1 cellular context compared by ENCODE assay signal in the genomic region with DNA sequence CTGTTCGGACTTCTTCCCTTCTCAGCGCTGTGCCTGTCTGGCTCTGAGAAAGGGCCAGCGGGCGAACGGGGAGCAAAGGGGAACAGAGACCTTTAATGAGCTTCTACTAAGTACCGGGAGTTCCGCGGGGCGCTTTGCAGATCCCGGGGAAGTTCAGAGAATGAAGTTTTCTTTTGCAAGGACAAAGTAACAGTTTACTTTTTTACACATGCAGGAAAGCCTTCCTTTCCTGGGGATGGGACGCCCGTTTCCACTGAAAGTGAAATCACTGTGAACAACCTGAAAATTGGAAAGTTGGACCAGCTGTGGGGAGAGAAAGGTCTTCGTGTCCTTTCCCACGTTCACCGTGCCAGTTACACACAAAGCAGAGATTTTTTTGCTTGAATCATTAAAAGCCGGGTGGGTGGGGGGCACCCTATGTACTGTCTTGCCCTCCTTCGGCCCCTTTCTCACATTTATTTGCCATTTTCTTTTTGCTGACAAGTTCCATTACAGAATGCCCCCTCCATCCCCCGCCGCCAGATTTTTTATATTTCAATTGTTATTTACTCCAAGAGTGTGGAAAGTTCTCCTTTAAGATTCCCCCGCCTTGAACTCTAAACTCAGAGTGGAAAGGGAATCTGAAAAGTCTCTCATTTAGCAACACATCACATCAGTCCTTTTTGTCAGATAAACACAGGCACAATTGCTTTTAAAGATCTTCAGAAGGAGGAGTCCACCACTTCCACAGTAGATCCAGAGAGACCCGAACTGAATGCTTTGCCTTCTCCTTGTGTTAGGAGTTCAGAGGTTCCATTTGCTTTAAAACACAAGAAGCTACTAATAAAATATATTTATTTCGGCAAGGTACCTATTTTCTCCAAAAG.
TF ChIP-seq lines count a peak whose summit lies in the region.

No MANE protein-coding gene starts in this region.

TF ChIP-seq in WTC11, 78 proteins besides CTCF, POLR2A, EP300 and RAD21 (continued from another document):
- TF ChIP-seq, protein P1, sequence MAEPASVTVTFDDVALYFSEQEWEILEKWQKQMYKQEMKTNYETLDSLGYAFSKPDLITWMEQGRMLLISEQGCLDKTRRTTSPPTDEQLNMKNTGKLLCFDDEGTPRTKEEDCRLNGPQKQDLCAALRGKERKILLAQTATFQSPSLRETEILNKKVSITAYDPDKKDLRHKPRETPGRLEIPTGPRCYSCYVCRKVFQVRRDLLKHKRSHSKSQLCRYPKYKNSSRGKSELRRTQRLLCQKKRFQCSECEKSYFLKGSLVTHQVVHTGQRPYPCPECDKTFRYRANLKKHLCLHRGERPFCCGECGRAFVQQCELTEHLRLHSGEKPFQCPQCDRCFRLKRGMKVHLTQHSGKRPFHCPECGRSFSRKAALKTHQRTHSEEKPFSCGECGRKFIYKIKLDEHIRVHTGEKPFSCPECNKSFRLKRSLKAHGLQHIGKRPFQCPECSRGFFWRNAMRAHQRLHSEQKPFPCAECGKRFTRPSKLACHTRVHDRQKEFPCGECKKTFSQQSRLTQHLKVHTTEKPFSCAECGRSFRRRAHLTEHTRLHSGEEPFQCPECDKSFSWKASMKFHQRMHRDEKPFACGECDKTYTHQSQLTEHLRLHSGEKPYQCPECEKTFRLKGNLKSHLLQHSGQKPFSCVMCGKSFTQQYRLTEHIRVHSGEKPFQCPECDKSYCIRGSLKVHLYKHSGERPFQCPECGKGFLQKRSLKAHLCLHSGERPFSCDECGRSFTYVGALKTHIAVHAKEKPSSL (CRISPR knock-in tag; conservative IDR thresholded peaks at IDR 0.05): no peak
- no peak for TF ChIP-seq CREM (CRISPR knock-in tag; IDR thresholded peaks at IDR 0.05)
- TF ChIP-seq, protein P2, sequence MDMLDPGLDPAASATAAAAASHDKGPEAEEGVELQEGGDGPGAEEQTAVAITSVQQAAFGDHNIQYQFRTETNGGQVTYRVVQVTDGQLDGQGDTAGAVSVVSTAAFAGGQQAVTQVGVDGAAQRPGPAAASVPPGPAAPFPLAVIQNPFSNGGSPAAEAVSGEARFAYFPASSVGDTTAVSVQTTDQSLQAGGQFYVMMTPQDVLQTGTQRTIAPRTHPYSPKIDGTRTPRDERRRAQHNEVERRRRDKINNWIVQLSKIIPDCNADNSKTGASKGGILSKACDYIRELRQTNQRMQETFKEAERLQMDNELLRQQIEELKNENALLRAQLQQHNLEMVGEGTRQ (CRISPR knock-in tag; IDR thresholded peaks at IDR 0.05): no peak
- TF ChIP-seq, protein P3, sequence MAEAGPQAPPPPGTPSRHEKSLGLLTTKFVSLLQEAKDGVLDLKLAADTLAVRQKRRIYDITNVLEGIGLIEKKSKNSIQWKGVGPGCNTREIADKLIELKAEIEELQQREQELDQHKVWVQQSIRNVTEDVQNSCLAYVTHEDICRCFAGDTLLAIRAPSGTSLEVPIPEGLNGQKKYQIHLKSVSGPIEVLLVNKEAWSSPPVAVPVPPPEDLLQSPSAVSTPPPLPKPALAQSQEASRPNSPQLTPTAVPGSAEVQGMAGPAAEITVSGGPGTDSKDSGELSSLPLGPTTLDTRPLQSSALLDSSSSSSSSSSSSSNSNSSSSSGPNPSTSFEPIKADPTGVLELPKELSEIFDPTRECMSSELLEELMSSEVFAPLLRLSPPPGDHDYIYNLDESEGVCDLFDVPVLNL (CRISPR knock-in tag; IDR thresholded peaks at IDR 0.05; ENCODE audit: borderline replicate concordance, low read depth): no peak
- TF ChIP-seq, protein P4, sequence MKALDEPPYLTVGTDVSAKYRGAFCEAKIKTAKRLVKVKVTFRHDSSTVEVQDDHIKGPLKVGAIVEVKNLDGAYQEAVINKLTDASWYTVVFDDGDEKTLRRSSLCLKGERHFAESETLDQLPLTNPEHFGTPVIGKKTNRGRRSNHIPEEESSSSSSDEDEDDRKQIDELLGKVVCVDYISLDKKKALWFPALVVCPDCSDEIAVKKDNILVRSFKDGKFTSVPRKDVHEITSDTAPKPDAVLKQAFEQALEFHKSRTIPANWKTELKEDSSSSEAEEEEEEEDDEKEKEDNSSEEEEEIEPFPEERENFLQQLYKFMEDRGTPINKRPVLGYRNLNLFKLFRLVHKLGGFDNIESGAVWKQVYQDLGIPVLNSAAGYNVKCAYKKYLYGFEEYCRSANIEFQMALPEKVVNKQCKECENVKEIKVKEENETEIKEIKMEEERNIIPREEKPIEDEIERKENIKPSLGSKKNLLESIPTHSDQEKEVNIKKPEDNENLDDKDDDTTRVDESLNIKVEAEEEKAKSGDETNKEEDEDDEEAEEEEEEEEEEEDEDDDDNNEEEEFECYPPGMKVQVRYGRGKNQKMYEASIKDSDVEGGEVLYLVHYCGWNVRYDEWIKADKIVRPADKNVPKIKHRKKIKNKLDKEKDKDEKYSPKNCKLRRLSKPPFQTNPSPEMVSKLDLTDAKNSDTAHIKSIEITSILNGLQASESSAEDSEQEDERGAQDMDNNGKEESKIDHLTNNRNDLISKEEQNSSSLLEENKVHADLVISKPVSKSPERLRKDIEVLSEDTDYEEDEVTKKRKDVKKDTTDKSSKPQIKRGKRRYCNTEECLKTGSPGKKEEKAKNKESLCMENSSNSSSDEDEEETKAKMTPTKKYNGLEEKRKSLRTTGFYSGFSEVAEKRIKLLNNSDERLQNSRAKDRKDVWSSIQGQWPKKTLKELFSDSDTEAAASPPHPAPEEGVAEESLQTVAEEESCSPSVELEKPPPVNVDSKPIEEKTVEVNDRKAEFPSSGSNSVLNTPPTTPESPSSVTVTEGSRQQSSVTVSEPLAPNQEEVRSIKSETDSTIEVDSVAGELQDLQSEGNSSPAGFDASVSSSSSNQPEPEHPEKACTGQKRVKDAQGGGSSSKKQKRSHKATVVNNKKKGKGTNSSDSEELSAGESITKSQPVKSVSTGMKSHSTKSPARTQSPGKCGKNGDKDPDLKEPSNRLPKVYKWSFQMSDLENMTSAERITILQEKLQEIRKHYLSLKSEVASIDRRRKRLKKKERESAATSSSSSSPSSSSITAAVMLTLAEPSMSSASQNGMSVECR (CRISPR knock-in tag; IDR thresholded peaks at IDR 0.05; ENCODE audit: borderline replicate concordance): no peak
- TF ChIP-seq SMAD3 (CRISPR knock-in tag; IDR thresholded peaks at IDR 0.05; ENCODE audit: borderline replicate concordance): no peak
- TF ChIP-seq ESRRA (CRISPR knock-in tag; IDR thresholded peaks at IDR 0.05; ENCODE audit: borderline replicate concordance): no peak
- TF ChIP-seq, protein P5, sequence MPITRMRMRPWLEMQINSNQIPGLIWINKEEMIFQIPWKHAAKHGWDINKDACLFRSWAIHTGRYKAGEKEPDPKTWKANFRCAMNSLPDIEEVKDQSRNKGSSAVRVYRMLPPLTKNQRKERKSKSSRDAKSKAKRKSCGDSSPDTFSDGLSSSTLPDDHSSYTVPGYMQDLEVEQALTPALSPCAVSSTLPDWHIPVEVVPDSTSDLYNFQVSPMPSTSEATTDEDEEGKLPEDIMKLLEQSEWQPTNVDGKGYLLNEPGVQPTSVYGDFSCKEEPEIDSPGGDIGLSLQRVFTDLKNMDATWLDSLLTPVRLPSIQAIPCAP (CRISPR knock-in tag; IDR thresholded peaks at IDR 0.05): no peak
- TF ChIP-seq ZNF416 (CRISPR knock-in tag; IDR thresholded peaks at IDR 0.05): no peak
- TF ChIP-seq FOXP1 (CRISPR knock-in tag; IDR thresholded peaks at IDR 0.05; ENCODE audit: borderline replicate concordance): no peak
